ENCODE assay signal across 8 cellular contexts in the genomic region with DNA sequence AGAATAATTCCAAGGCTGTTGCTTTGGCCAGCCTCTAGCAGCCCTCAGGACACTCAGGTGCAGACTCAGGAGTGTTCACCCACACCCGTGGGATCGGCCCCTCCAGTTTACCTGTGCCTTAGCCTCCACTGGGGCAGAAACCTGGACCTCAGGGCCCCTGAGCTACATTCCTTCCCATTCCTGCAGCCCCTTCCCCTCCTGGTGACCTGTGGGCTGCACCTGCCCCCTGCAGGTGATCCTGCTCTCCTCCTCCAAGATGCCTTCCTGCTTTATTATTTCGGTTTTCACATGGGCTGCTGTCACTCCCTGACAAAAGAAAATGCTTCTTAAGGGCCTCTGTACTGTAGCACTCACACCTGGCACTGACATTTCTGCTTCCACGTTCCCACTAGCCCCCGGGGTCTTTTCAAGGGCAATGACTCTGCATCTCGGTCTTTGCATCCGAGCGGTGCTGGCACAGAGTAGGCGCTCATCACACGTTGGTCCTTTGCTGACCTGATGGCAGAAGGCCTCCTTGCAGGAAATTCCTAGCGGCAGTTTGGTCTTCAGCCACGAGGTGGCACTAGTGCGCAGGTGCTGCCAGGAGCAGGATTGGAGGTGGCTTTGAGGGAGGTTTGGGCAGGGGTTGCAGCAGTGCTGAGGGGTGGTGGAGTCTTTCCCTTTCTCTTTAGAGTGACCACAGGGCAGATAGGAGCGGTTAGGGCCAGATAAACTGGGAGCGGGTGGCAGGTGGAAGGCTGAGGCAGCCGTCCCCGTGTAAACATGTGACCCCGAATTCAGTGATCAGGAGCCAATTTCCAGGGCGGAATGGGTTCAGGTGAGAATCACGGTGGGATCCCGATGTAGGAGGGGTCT. TPM values are rescaled to one million over a fixed set of nuclear protein-coding genes. Genes with fewer than 3 reads are reported as not detected.
DNase-seq lines count a peak whose midpoint lies in the region; ATAC-seq and TF ChIP-seq lines count a peak whose summit lies in the region.

No MANE protein-coding gene starts in this region.

- in situ Hi-C loops in Panc1 (cut with HindIII; ENCODE audit: low pct_unique_long_range_greater_than_20kb, low sequenced_read_pairs) = no loop called here

- TF ChIP-seq CTCF in Panc1 (IDR thresholded peaks at IDR 0.05) (peak; percentile 98), fibroblast of the aortic adventitia (IDR thresholded peaks at IDR 0.05; ENCODE audit: insufficient read depth, low read length) (peak; percentile 99), neutrophil (IDR thresholded peaks at IDR 0.05) (peak; percentile 82)

- BruUV-seq in Panc1 (replicated peaks; lab: Mats Ljungman, UMichigan) = no TSS peak

- ATAC-seq in Panc1 (peak; percentile 90), HG02759 (IDR thresholded peaks at IDR 0.05; ENCODE audit: unreplicated experiment) (no peak)

- peaks cover 13% of the 10 kb centered on the region for H3K27me3 ChIP-seq in Panc1 (ENCODE audit: control insufficient read depth, insufficient read depth, low read length)
- H3K27me3 ChIP-seq in neutrophil = peaks cover 5% of the 10 kb centered on the region

- CTCF ChIA-PET in Panc1 (lab: Charles Lee) = interaction anchor here (0.7 kb wide), 1 partner anchor 73 kb away, joined by 3 read pairs; no protein-coding TSS in a partner anchor

- H3K9me3 ChIP-seq in Panc1 (ENCODE audit: control insufficient read depth, insufficient read depth, low read depth, low read length) = no peaks in the 10 kb centered on the region
- H3K9me3 ChIP-seq in neutrophil = no peaks in the 10 kb centered on the region

- intact Hi-C loops in Panc1 (cut with micrococcal nuclease; ENCODE audit: unreplicated experiment) = no loop called here

- H3K36me3 ChIP-seq in Panc1 (ENCODE audit: control insufficient read depth, insufficient read depth, low read length) = no peaks in the 10 kb centered on the region
- no peaks in the 10 kb centered on the region for H3K36me3 ChIP-seq in neutrophil

- H3K4me1 ChIP-seq in Panc1 (ENCODE audit: control insufficient read depth, insufficient read depth, low read length) (no peaks in the 10 kb centered on the region; the same call in 1 of the 2 replicates), neutrophil (ENCODE audit: control insufficient read depth in 1 of 2, insufficient read depth in 1 of 2, low read depth in 1 of 2, low read length in 1 of 2) (no peaks in the 10 kb centered on the region)

- POLR2A ChIA-PET in Panc1 (lab: Charles Lee) = no interaction called here

- H3K4me3 ChIP-seq in Panc1 (ENCODE audit: low read depth in 2 of 2, low read length in 2 of 2) = peak overlapping the region; percentile 24 to 48; a peak in 3 of 4 replicates
- H3K4me3 ChIP-seq in fibroblast of the aortic adventitia (ENCODE audit: low read depth, low read length) = no peak overlapping the region
- no peak overlapping the region for H3K4me3 ChIP-seq in neutrophil (ENCODE audit: low read depth in 1 of 2, low read length in 1 of 2)

- H3K27ac ChIP-seq in Panc1 (ENCODE audit: low read length) = no peak overlapping the region
- H3K27ac ChIP-seq in neutrophil = no peak overlapping the region

- peak; percentile 50 for DNase-seq in DMS153 treated with DMSO at 0.1 percent for 48 hours (lab: John Stamatoyannopoulos, UW; ENCODE audit: unreplicated experiment)
- peak; percentile 77 for DNase-seq in HuH-7 (ENCODE audit: low spot score)
- DNase-seq in Panc1 (ENCODE audit: low read depth, low spot score) = peak; percentile 60
- peak; percentile 89 to 91 for DNase-seq in activated T-cell treated with anti-CD3 and anti-CD28 coated beads, Interleukin-2, amount 50 U/mL, for 48 hours
- peak; percentile 60 for DNase-seq in fibroblast of the aortic adventitia (ENCODE audit: low read depth)
- DNase-seq in superior temporal gyrus (ENCODE audit: extremely low spot score) = peak; percentile 82

RNA-seq across cellular contexts. Expression of a gene that starts 25.3 kb away (rescaled TPM):
- total RNA-seq in Panc1 (2021; ENCODE audit: unreplicated experiment) = 22.2 TPM
- 8.9 TPM for polyA plus RNA-seq in Panc1 (2012; ENCODE audit: insufficient read length)
- 10.9 and 17.0 TPM in 2 replicates for total RNA-seq in fibroblast of the aortic adventitia (ENCODE audit: low replicate concordance)

Comparison
In these comparisons a context has a peak if more than half of its experiments do, and no peak if none do; other contexts are left out.
1. H3K4me3 ChIP-seq: peak in Panc1 (2 of 2); none in fibroblast of the aortic adventitia (single experiment) and neutrophil (0 of 2).
2. Peak in every context shown above with its lines, with median percentiles within 50 percentile points of each other: DNase-seq and CTCF ChIP-seq.